ENCODE assay signal across 14 cellular contexts in genomic region chr1:228900099-228900965, GRCh38.
A peak's percentile ranks its signal among the peaks of the same experiment; 100 is the strongest.
DNase-seq lines count a peak whose midpoint lies in the region; ATAC-seq, FAIRE-seq and TF ChIP-seq lines count a peak whose summit lies in the region.
"Had no signal": no experiment of that assay in that cellular context is flagged by ENCODE, and none has a peak within 500 bp of the region (broad histone marks: within the 10 kb centered on the region; RNA-seq: fewer than 3 reads in every experiment).

No MANE protein-coding gene starts in this region.

- intact Hi-C loops in sciatic nerve (cut with DNase I): no loop called here
- intact Hi-C loops in activated T-helper 1 cell treated with anti-CD3 and anti-CD28 coated beads, Interleukin-12 subunit alpha, Interleukin-12 subunit beta, Interleukin-2, Interleukin-4 antibody, amounts not matched to agents 30 ng/mL and 10 ng/mL and 1 ng/mL, durations not matched to agents 14 hours and 24 hours and 36 hours (cut with micrococcal nuclease): no loop called here

- H4K20me1 ChIP-seq in astrocyte (ENCODE audit: insufficient read depth, low read length): no peaks in the 10 kb centered on the region

- no peak for TF ChIP-seq CTCF in astrocyte (IDR thresholded peaks at IDR 0.05; ENCODE audit: insufficient read depth, low read depth, low read length)

- no peak overlapping the region for H3K9ac ChIP-seq in astrocyte (ENCODE audit: low read length)

- no peak for FAIRE-seq in astrocyte (lab: Jason Lieb, UNC)

- no peak overlapping the region for H3K27ac ChIP-seq in astrocyte (ENCODE audit: low read depth, low read length)
- H3K27ac ChIP-seq: epithelial cell of prostate had no signal

- H3K9me3 ChIP-seq in astrocyte (ENCODE audit: insufficient read depth, low read depth, low read length): no peaks in the 10 kb centered on the region

- no peaks in the 10 kb centered on the region for H3K36me3 Mint-ChIP-seq in astrocyte (ENCODE audit: low read depth, unreplicated experiment)
- H3K36me3 Mint-ChIP-seq in activated T-helper 1 cell treated with anti-CD3 and anti-CD28 coated beads, Interleukin-12 subunit alpha, Interleukin-12 subunit beta, Interleukin-2, Interleukin-4 antibody, amounts not matched to agents 30 ng/mL and 10 ng/mL and 1 ng/mL, durations not matched to agents 14 hours and 24 hours and 36 hours (ENCODE audit: low read depth): no peaks in the 10 kb centered on the region
- H3K36me3 Mint-ChIP-seq: natural killer cell treated with Interleukin-12 subunit alpha and Interleukin-12 subunit beta and Interleukin-15 and Interleukin-18, amount 100 ng/mL, for 72 hours had no signal

- H3K4me3 ChIP-seq in H7 (ENCODE audit: insufficient read depth, low read depth, low read length): no peak overlapping the region
- no peak overlapping the region for H3K4me3 ChIP-seq in astrocyte (ENCODE audit: insufficient read depth, low read depth, low read length)

- DNase-seq in H7: peak; percentile 49
- DNase-seq in astrocyte (ENCODE audit: low read depth): peak; percentile 10
- peak; percentile 92 for DNase-seq in islet precursor cell
- peak; percentile 81 for DNase-seq in sciatic nerve (ENCODE audit: low spot score)
- DNase-seq in activated T-helper 1 cell treated with anti-CD3 and anti-CD28 coated beads, Interleukin-12 subunit alpha, Interleukin-12 subunit beta, Interleukin-2, Interleukin-4 antibody, amounts not matched to agents 30 ng/mL and 10 ng/mL and 1 ng/mL, durations not matched to agents 14 hours and 24 hours and 36 hours (ENCODE audit: low spot score): no peak
- no peak for DNase-seq in OCI-M2 (lab: John Stamatoyannopoulos, UW; ENCODE audit: unreplicated experiment)
- DNase-seq: DMS79 treated with DMSO at 0.1 percent for 48 hours, NCI-H146 had no signal

- H3K4me1 Mint-ChIP-seq in astrocyte (ENCODE audit: low read depth, unreplicated experiment): peaks cover 6% of the 10 kb centered on the region
- no peaks in the 10 kb centered on the region for H3K4me1 Mint-ChIP-seq in activated T-helper 1 cell treated with anti-CD3 and anti-CD28 coated beads, Interleukin-12 subunit alpha, Interleukin-12 subunit beta, Interleukin-2, Interleukin-4 antibody, amounts not matched to agents 30 ng/mL and 10 ng/mL and 1 ng/mL, durations not matched to agents 14 hours and 24 hours and 36 hours (ENCODE audit: low read depth)

- H3K36me3 ChIP-seq in H7 (replicated peaks; ENCODE audit: control insufficient read depth, insufficient read depth, low read length): no peaks in the 10 kb centered on the region
- no peaks in the 10 kb centered on the region for H3K36me3 ChIP-seq in astrocyte (ENCODE audit: insufficient read depth, low read length)

- H2AFZ ChIP-seq in astrocyte (ENCODE audit: low read depth, low read length): no peak overlapping the region

- H3K9me3 Mint-ChIP-seq in astrocyte (ENCODE audit: unreplicated experiment): no peaks in the 10 kb centered on the region
- no peaks in the 10 kb centered on the region for H3K9me3 Mint-ChIP-seq in activated T-helper 1 cell treated with anti-CD3 and anti-CD28 coated beads, Interleukin-12 subunit alpha, Interleukin-12 subunit beta, Interleukin-2, Interleukin-4 antibody, amounts not matched to agents 30 ng/mL and 10 ng/mL and 1 ng/mL, durations not matched to agents 14 hours and 24 hours and 36 hours
- H3K9me3 Mint-ChIP-seq: activated T-helper 2 cell treated with anti-CD3 and anti-CD28 coated beads, Interferon-gamma antibody, Interleukin-2, Interleukin-4, amounts not matched to agents 10 μg/mL and 5 μg/mL and 100 μg/mL, durations not matched to agents 14 hours and 24 hours and 36 hours; natural killer cell treated with Interleukin-12 subunit alpha and Interleukin-12 subunit beta and Interleukin-15 and Interleukin-18, amount 100 ng/mL, for 72 hours had no signal

- H3K79me2 ChIP-seq in astrocyte (ENCODE audit: insufficient read depth, low read length): no peaks in the 10 kb centered on the region

- ATAC-seq in sciatic nerve (peak; percentile 83), HG03442 (IDR thresholded peaks at IDR 0.05; ENCODE audit: unreplicated experiment) (no peak), HG03354 (IDR thresholded peaks at IDR 0.05; ENCODE audit: poor library complexity, severe bottlenecking, unreplicated experiment) (no peak)
- ATAC-seq: natural killer cell treated with Interleukin-12 subunit alpha and Interleukin-12 subunit beta and Interleukin-15 and Interleukin-18, amount 100 ng/mL, for 72 hours had no signal

- no peak overlapping the region for H3K4me2 ChIP-seq in astrocyte (ENCODE audit: low read length)

- H3K27me3 ChIP-seq in H7 (ENCODE audit: control insufficient read depth, insufficient read depth, low read length) (peaks cover 3% of the 10 kb centered on the region; the same call in 1 of the 2 replicates), astrocyte (ENCODE audit: insufficient read depth, low read length) (peaks cover 47% of the 10 kb centered on the region)

- H3K27me3 Mint-ChIP-seq in astrocyte (ENCODE audit: low read depth, unreplicated experiment): peaks cover 28% of the 10 kb centered on the region
- H3K27me3 Mint-ChIP-seq in activated T-helper 1 cell treated with anti-CD3 and anti-CD28 coated beads, Interleukin-12 subunit alpha, Interleukin-12 subunit beta, Interleukin-2, Interleukin-4 antibody, amounts not matched to agents 30 ng/mL and 10 ng/mL and 1 ng/mL, durations not matched to agents 14 hours and 24 hours and 36 hours (ENCODE audit: insufficient read depth): peaks cover 15% of the 10 kb centered on the region
- H3K27me3 Mint-ChIP-seq: IgD-negative memory B cell had no signal

- peaks cover 23% of the 10 kb centered on the region for H3K4me1 ChIP-seq in astrocyte (ENCODE audit: insufficient read depth, low read length)

- no peak overlapping the region for H3K27ac Mint-ChIP-seq in astrocyte (ENCODE audit: unreplicated experiment)
- no peak overlapping the region for H3K27ac Mint-ChIP-seq in activated T-helper 1 cell treated with anti-CD3 and anti-CD28 coated beads, Interleukin-12 subunit alpha, Interleukin-12 subunit beta, Interleukin-2, Interleukin-4 antibody, amounts not matched to agents 30 ng/mL and 10 ng/mL and 1 ng/mL, durations not matched to agents 14 hours and 24 hours and 36 hours
- H3K27ac Mint-ChIP-seq: activated T-helper 2 cell treated with anti-CD3 and anti-CD28 coated beads, Interferon-gamma antibody, Interleukin-2, Interleukin-4, amounts not matched to agents 10 μg/mL and 5 μg/mL and 100 μg/mL, durations not matched to agents 14 hours and 24 hours and 36 hours; natural killer cell treated with Interleukin-12 subunit alpha and Interleukin-12 subunit beta and Interleukin-15 and Interleukin-18, amount 100 ng/mL, for 72 hours had no signal

- no peak overlapping the region for H3K4me3 Mint-ChIP-seq in astrocyte (ENCODE audit: unreplicated experiment)
- H3K4me3 Mint-ChIP-seq in activated T-helper 1 cell treated with anti-CD3 and anti-CD28 coated beads, Interleukin-12 subunit alpha, Interleukin-12 subunit beta, Interleukin-2, Interleukin-4 antibody, amounts not matched to agents 30 ng/mL and 10 ng/mL and 1 ng/mL, durations not matched to agents 14 hours and 24 hours and 36 hours: no peak overlapping the region
- H3K4me3 Mint-ChIP-seq: IgD-negative memory B cell; natural killer cell treated with Interleukin-12 subunit alpha and Interleukin-12 subunit beta and Interleukin-15 and Interleukin-18, amount 100 ng/mL, for 72 hours had no signal

Comparison
In these comparisons a context has a peak if more than half of its experiments do, and no peak if none do; other contexts are left out.
1. DNase-seq: peak in H7 (single experiment), astrocyte (single experiment), islet precursor cell (single experiment) and sciatic nerve (single experiment); none in activated T-helper 1 cell treated with anti-CD3 and anti-CD28 coated beads, Interleukin-12 subunit alpha, Interleukin-12 subunit beta, Interleukin-2, Interleukin-4 antibody, amounts not matched to agents 30 ng/mL and 10 ng/mL and 1 ng/mL, durations not matched to agents 14 hours and 24 hours and 36 hours (single experiment) and OCI-M2 (single experiment).